ENCODE assay signal across 21 cellular contexts in the genomic region with DNA sequence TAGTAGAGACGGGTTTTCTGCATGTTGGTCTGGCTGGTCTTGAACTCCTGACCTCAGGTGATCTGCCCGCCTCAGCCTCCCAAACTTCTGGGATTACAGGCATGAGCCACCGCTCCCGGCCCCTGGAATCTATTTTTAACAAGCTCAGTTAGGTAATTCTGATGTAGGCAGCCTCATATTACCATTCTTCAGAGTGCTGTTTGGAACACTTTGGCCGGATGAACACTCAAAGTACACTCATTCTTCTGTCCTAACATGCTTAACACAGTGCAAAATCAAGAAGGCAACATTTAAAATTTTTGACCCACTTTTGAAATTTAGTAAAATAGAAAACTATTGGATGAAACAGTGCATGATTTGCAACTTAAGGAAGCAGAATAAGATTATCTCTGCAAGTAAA.
A peak's percentile ranks its signal among the peaks of the same experiment; 100 is the strongest.
DNase-seq lines count a peak whose midpoint lies in the region; ATAC-seq, FAIRE-seq and TF ChIP-seq lines count a peak whose summit lies in the region.
"Had no signal": no experiment of that assay in that cellular context is flagged by ENCODE, and none has a peak within 500 bp of the region (broad histone marks: within the 10 kb centered on the region; RNA-seq: fewer than 3 reads in every experiment).

No MANE protein-coding gene starts in this region.

- peaks cover 9% of the 10 kb centered on the region for H3K4me1 Mint-ChIP-seq in MCF 10A (ENCODE audit: insufficient read depth, unreplicated experiment)
- H3K4me1 Mint-ChIP-seq: CD4-positive, alpha-beta memory T cell had no signal

- no peaks in the 10 kb centered on the region for H3K27me3 ChIP-seq in breast epithelium
- no peaks in the 10 kb centered on the region for H3K27me3 ChIP-seq in bronchial epithelial cell (ENCODE audit: control insufficient read depth, insufficient read depth, low read length)
- no peaks in the 10 kb centered on the region for H3K27me3 ChIP-seq in foreskin keratinocyte

- POLR2A ChIA-PET in MCF 10A (lab: Yijun Ruan, JAX) = no interaction called here

- H3K27ac ChIP-seq in breast epithelium = no peak overlapping the region
- no peak overlapping the region for H3K27ac ChIP-seq in foreskin keratinocyte
- H3K27ac ChIP-seq: 22Rv1 had no signal

- H3K4me1 ChIP-seq in breast epithelium (no peaks in the 10 kb centered on the region), foreskin keratinocyte (peaks cover 11% of the 10 kb centered on the region)
- H3K4me1 ChIP-seq: HAP-1 had no signal

- no peaks in the 10 kb centered on the region for H3K27me3 Mint-ChIP-seq in MCF 10A (ENCODE audit: insufficient read depth, unreplicated experiment)
- H3K27me3 Mint-ChIP-seq: CD4-positive, alpha-beta memory T cell had no signal

- intact Hi-C loops in MCF 10A (cut with micrococcal nuclease) (no loop called here), breast epithelium (cut with DNase I; ENCODE audit: low total_unique reads) (no loop called here)

- H3K4me3 ChIP-seq in breast epithelium (no peak overlapping the region), bronchial epithelial cell (ENCODE audit: low read depth, low read length) (no peak overlapping the region)
- H3K4me3 ChIP-seq: HAP-1 had no signal

- no peak for TF ChIP-seq POLR2A in breast epithelium (IDR thresholded peaks at IDR 0.05)

- FAIRE-seq in bronchial epithelial cell (lab: Jason Lieb, UNC) = no peak
- FAIRE-seq: A204.1, GM12891, GM18507, H54 had no signal

- H3K4me3 Mint-ChIP-seq in MCF 10A (ENCODE audit: unreplicated experiment) = no peak overlapping the region
- H3K4me3 Mint-ChIP-seq: CD4-positive, alpha-beta memory T cell; HFFc6 had no signal

- CTCF ChIA-PET in MCF 10A (lab: Yijun Ruan, JAX) = interaction anchor here (0.6 to 0.7 kb wide), 2 partner anchors 59 to 453 kb away, joined by 3 read pairs; no protein-coding TSS in a partner anchor

- peak; percentile 42 for DNase-seq in MCF 10A (ENCODE audit: unreplicated experiment)
- DNase-seq in breast epithelium (ENCODE audit: low spot score in 2 of 2) = no peak
- peak; percentile 80 for DNase-seq in bronchial epithelial cell (ENCODE audit: low read depth)
- peak; percentile 44 to 63 for DNase-seq in foreskin keratinocyte
- no peak for DNase-seq in OCI-M1 (lab: John Stamatoyannopoulos, UW)
- DNase-seq: C1 segment of cervical spinal cord; Calu3; CD4-positive, alpha-beta memory T cell; COR-L47; DMS53; DMS79 treated with DMSO at 0.1 percent for 48 hours; GF-D8; GOT3; HFFc6 had no signal

- H3K36me3 ChIP-seq in breast epithelium = no peaks in the 10 kb centered on the region
- H3K36me3 ChIP-seq in bronchial epithelial cell (ENCODE audit: control insufficient read depth, insufficient read depth, low read length) = no peaks in the 10 kb centered on the region
- H3K36me3 ChIP-seq: HAP-1 had no signal

- no peaks in the 10 kb centered on the region for H3K9me3 ChIP-seq in breast epithelium
- H3K9me3 ChIP-seq: HAP-1 had no signal

- ATAC-seq in foreskin keratinocyte (peak; percentile 58), GM21423 (IDR thresholded peaks at IDR 0.05; ENCODE audit: unreplicated experiment) (no peak)

- H3K36me3 Mint-ChIP-seq in MCF 10A (ENCODE audit: insufficient read depth, unreplicated experiment) = no peaks in the 10 kb centered on the region
- H3K36me3 Mint-ChIP-seq: CD4-positive, alpha-beta memory T cell had no signal

- no peak for TF ChIP-seq CTCF in MCF 10A (IDR thresholded peaks at IDR 0.05; ENCODE audit: unreplicated experiment)
- no peak for TF ChIP-seq CTCF in breast epithelium (IDR thresholded peaks at IDR 0.05)
- no peak for TF ChIP-seq CTCF in bronchial epithelial cell (IDR thresholded peaks at IDR 0.05; ENCODE audit: insufficient read depth, low read length, severe bottlenecking)
- TF ChIP-seq CTCF in foreskin keratinocyte (conservative IDR thresholded peaks at IDR 0.05) = no peak

- no peak overlapping the region for H3K27ac Mint-ChIP-seq in MCF 10A (ENCODE audit: low read depth, unreplicated experiment)
- H3K27ac Mint-ChIP-seq: CD4-positive, alpha-beta memory T cell; HFFc6 had no signal

- H3K9me3 Mint-ChIP-seq in MCF 10A (ENCODE audit: unreplicated experiment) = no peaks in the 10 kb centered on the region

- BruUV-seq in MCF 10A (replicated peaks; lab: Mats Ljungman, UMichigan) = no TSS peak

Comparison
In these comparisons a context has a peak if more than half of its experiments do, and no peak if none do; other contexts are left out.
1. DNase-seq: peak in MCF 10A (single experiment), bronchial epithelial cell (single experiment) and foreskin keratinocyte (2 of 2); none in breast epithelium (0 of 2) and OCI-M1 (single experiment).